ENCODE assay signal across 21 cellular contexts in the genomic region with DNA sequence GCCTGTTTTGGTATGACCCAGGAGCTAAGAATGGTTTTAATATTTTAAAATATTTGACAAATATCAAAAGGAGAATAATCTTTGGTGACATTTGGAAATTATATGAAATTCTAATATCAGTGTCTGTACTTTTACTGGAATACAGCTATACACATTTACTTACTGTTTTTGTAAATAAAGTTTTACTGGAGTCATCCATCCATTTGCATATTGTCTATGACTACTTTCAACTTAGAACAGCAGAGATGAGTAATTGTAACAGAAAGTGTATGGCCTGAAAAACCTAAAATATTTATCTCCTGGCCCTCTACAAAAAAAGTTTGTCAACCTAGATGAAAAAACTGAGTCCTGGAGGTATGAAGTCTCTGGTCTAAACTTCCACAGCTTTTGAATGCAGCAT.
"Had no signal": no experiment of that assay in that cellular context is flagged by ENCODE, and none has a peak within 500 bp of the region (broad histone marks: within the 10 kb centered on the region; RNA-seq: fewer than 3 reads in every experiment).

No MANE protein-coding gene starts in this region.

- H3K4me1 ChIP-seq: body of pancreas, heart left ventricle, spleen had no signal

- DNase-seq: activated CD4-positive, alpha-beta T cell treated with anti-CD3 and anti-CD28 coated beads, Interleukin-2, amount 10 ng/mL, durations not matched to agents 7 days and 5 days; activated CD4-positive, CD25-positive, alpha-beta regulatory T cell; activated naive CD4-positive, alpha-beta T cell treated with anti-CD3 and anti-CD28 coated beads, Interleukin-2, amount 50 U/mL, for 16 hours; activated T-cell treated with anti-CD3 and anti-CD28 coated beads for 4 hours; amniotic stem cell; body of pancreas; central memory CD4-positive, alpha-beta T cell; effector CD8-positive, alpha-beta T cell; foreskin melanocyte; heart left ventricle; islet precursor cell; mesenchymal stem cell; nephron progenitor cell; spleen; stimulated activated CD4-positive, alpha-beta T cell treated with anti-CD3 and anti-CD28 coated beads, Interleukin-1b, Interleukin-23, amount 100 ng/mL, for 48 hours; stimulated activated naive B cell treated with anti-CD40 and anti-IgM and Interleukin-4, amounts not matched to agents 10 μg/mL and 1 μg/mL and 100 μg/mL, for 72 hours; substantia nigra; trophoblast cell had no signal

- H3K4me3 ChIP-seq: body of pancreas, coronary artery, heart left ventricle, spleen had no signal

- H3K27me3 ChIP-seq: body of pancreas, heart left ventricle, spleen had no signal

- H3K9me3 Mint-ChIP-seq: activated CD4-positive, alpha-beta T cell treated with anti-CD3 and anti-CD28 coated beads, Interleukin-2, amount 10 ng/mL, durations not matched to agents 7 days and 5 days had no signal

- H3K27ac Mint-ChIP-seq: activated CD4-positive, alpha-beta T cell treated with anti-CD3 and anti-CD28 coated beads, Interleukin-2, amount 10 ng/mL, durations not matched to agents 7 days and 5 days; nephron progenitor cell; stimulated activated naive B cell treated with anti-CD40 and anti-IgM and Interleukin-4, amounts not matched to agents 10 μg/mL and 1 μg/mL and 100 μg/mL, for 72 hours had no signal

- H3K4me1 Mint-ChIP-seq: nephron progenitor cell had no signal

- ATAC-seq: body of pancreas, heart left ventricle, left lobe of liver, sciatic nerve had no signal

- H3K4me3 Mint-ChIP-seq: activated CD4-positive, alpha-beta T cell treated with anti-CD3 and anti-CD28 coated beads, Interleukin-2, amount 10 ng/mL, durations not matched to agents 7 days and 5 days; nephron progenitor cell; stimulated activated naive B cell treated with anti-CD40 and anti-IgM and Interleukin-4, amounts not matched to agents 10 μg/mL and 1 μg/mL and 100 μg/mL, for 72 hours had no signal

- H3K36me3 ChIP-seq: heart left ventricle, spleen had no signal

- H3K27ac ChIP-seq: body of pancreas, coronary artery, heart left ventricle, spleen had no signal

- H3K27me3 Mint-ChIP-seq: activated CD4-positive, alpha-beta T cell treated with anti-CD3 and anti-CD28 coated beads, Interleukin-2, amount 10 ng/mL, durations not matched to agents 7 days and 5 days; stimulated activated naive B cell treated with anti-CD40 and anti-IgM and Interleukin-4, amounts not matched to agents 10 μg/mL and 1 μg/mL and 100 μg/mL, for 72 hours had no signal
